9 cellular contexts compared by ENCODE assay signal in genomic region chr3:27484002-27484844, GRCh38. TPM values are rescaled to one million over a fixed set of nuclear protein-coding genes. Genes with fewer than 3 reads are reported as not detected.
DNase-seq lines count a peak whose midpoint lies in the region; ATAC-seq, FAIRE-seq and TF ChIP-seq lines count a peak whose summit lies in the region.
"Had no signal": no experiment of that assay in that cellular context is flagged by ENCODE, and none has a peak within 500 bp of the region (broad histone marks: within the 10 kb centered on the region; RNA-seq: fewer than 3 reads in every experiment).

Gene SLC4A7 (minus strand): TSS chr3:27484384. CDS start chr3:27484126, 258 bp downstream.

- H3K9me3 ChIP-seq in keratinocyte (ENCODE audit: control insufficient read depth, low read depth, low read length) = no peaks in the 10 kb centered on the region

- H3K27ac ChIP-seq in keratinocyte (ENCODE audit: control insufficient read depth, insufficient read depth, low read length) = peak within 1 kb of the TSS; percentile 67

- H4K20me1 ChIP-seq in keratinocyte (ENCODE audit: control insufficient read depth, extremely low read depth, insufficient read depth, low read length) = no peaks in the 10 kb centered on the region

- H3K4me2 ChIP-seq in keratinocyte (ENCODE audit: control insufficient read depth, extremely low read depth, insufficient read depth, low read depth, low read length) = peak within 1 kb of the TSS; percentile 97

- H3K9me1 ChIP-seq in keratinocyte (ENCODE audit: control insufficient read depth, extremely low read depth, insufficient read depth, low read length) = no peaks in the 10 kb centered on the region

- H3K36me3 ChIP-seq in keratinocyte (ENCODE audit: control insufficient read depth in 2 of 2, extremely low read depth in 1 of 2, insufficient read depth in 2 of 2, low read length in 2 of 2) = no peaks in the 10 kb centered on the region

- H3K27me3 ChIP-seq in keratinocyte (ENCODE audit: control insufficient read depth, extremely low read depth, insufficient read depth, low read length) = no peaks in the 10 kb centered on the region

- peak; percentile 92 for ATAC-seq in GM19025 (IDR thresholded peaks at IDR 0.05; ENCODE audit: low read depth, unreplicated experiment)
- ATAC-seq in HG03342 (IDR thresholded peaks at IDR 0.05; ENCODE audit: unreplicated experiment) = peak; percentile 92
- ATAC-seq in activated CD4-positive, CD25-positive, alpha-beta regulatory T cell treated with anti-CD3 and anti-CD28 coated beads, Interleukin-2, amount 50 U/mL, for 24 hours = peak; percentile 93 to 94

- FAIRE-seq in keratinocyte (lab: Jason Lieb, UNC) = peak; percentile 57
- FAIRE-seq: TTC549 had no signal

- DNase-seq in AG09309 (ENCODE audit: low read depth) (peak; percentile 81), NCI-H446 (lab: John Stamatoyannopoulos, UW) (peak; percentile 82 to 93), cerebellar cortex (ENCODE audit: low spot score) (peak; percentile 95), keratinocyte (ENCODE audit: low read depth, low spot score) (peak; percentile 59)
- peak; percentile 99 for DNase-seq in stimulated activated CD4-positive, alpha-beta T cell treated with anti-CD3 and anti-CD28 coated beads, Interleukin-15, amount 100 ng/mL, for 1 hour (ENCODE audit: low read depth in 1 of 2, low spot score in 1 of 2)

- peaks cover 12% of the 10 kb centered on the region for H3K4me1 ChIP-seq in keratinocyte (ENCODE audit: control insufficient read depth, extremely low read depth, insufficient read depth, low read length)

- peak within 1 kb of the TSS; percentile 91 for H2AFZ ChIP-seq in keratinocyte (ENCODE audit: control insufficient read depth, low read length)

- H3K4me3 ChIP-seq in AG09309 (ENCODE audit: control insufficient read depth, low read depth, low read length) = peak within 1 kb of the TSS; percentile 92
- peak within 1 kb of the TSS; percentile 55 to 99 (median 93) for H3K4me3 ChIP-seq in keratinocyte (ENCODE audit: control insufficient read depth in 2 of 3, extremely low read depth in 1 of 3, insufficient read depth in 2 of 3, low read depth in 1 of 3, low read length in 3 of 3)

- TF ChIP-seq CTCF in AG09309 (IDR thresholded peaks at IDR 0.05; ENCODE audit: control insufficient read depth, insufficient read depth, low read depth, low read length, missing control alignments) (no peak), keratinocyte (optimal IDR thresholded peaks at IDR 0.05 in 1 of 3, IDR thresholded peaks at IDR 0.05 in 1 of 3, conservative IDR thresholded peaks at IDR 0.05 in 1 of 3; ENCODE audit: extremely low read depth in 1 of 3, insufficient read depth in 2 of 3, low read length in 3 of 3) (no peak)

- H3K79me2 ChIP-seq in keratinocyte (ENCODE audit: control insufficient read depth, insufficient read depth, low read length) = peaks cover 48% of the 10 kb centered on the region

- dilution Hi-C loops in keratinocyte (cut with MboI; ENCODE audit: extremely low pct_ligation_motif_present, low sequenced_read_pairs) = no loop called here

- peak within 1 kb of the TSS; percentile 88 for H3K9ac ChIP-seq in keratinocyte (ENCODE audit: control insufficient read depth, extremely low read depth, insufficient read depth, low read length)

RNA-seq across cellular contexts. Expression of gene SLC4A7, which starts in this region (rescaled TPM):
- 13.6 to 28.5 TPM (median 18.8 TPM) in 3 replicates for polyA plus RNA-seq in keratinocyte
- 169 TPM for polyA plus RNA-seq in keratinocyte (2011; ENCODE audit: low read depth)
- polyA plus RNA-seq in keratinocyte (2011; cell fraction: cytosol; rRNA removed) = 3.2 and 7.2 TPM in 2 replicates
- polyA plus RNA-seq in keratinocyte (2011; cell fraction: nucleus; rRNA removed) = 31.2 and 46.6 TPM in 2 replicates
- polyA plus RNA-seq in keratinocyte (2012; ENCODE audit: low replicate concordance) = 18.2 and 22.8 TPM in 2 replicates
- polyA minus RNA-seq in keratinocyte = 10.4 to 73.2 TPM (median 35.3 TPM) in 3 replicates
- polyA minus RNA-seq in keratinocyte (2011; cell fraction: cytosol; rRNA and poly(A)+ RNA removed) = 29.9 TPM
- polyA minus RNA-seq in keratinocyte (2011; cell fraction: nucleus; rRNA and poly(A)+ RNA removed) = 87.9 and 147 TPM in 2 replicates

Comparison
In these comparisons a context has a peak if more than half of its experiments do, and no peak if none do; other contexts are left out.
1. Peak in every context shown above with its lines: DNase-seq, ATAC-seq, H3K4me3 ChIP-seq and H3K27ac ChIP-seq.